ENCODE assay signal across 17 cellular contexts in the genomic region with DNA sequence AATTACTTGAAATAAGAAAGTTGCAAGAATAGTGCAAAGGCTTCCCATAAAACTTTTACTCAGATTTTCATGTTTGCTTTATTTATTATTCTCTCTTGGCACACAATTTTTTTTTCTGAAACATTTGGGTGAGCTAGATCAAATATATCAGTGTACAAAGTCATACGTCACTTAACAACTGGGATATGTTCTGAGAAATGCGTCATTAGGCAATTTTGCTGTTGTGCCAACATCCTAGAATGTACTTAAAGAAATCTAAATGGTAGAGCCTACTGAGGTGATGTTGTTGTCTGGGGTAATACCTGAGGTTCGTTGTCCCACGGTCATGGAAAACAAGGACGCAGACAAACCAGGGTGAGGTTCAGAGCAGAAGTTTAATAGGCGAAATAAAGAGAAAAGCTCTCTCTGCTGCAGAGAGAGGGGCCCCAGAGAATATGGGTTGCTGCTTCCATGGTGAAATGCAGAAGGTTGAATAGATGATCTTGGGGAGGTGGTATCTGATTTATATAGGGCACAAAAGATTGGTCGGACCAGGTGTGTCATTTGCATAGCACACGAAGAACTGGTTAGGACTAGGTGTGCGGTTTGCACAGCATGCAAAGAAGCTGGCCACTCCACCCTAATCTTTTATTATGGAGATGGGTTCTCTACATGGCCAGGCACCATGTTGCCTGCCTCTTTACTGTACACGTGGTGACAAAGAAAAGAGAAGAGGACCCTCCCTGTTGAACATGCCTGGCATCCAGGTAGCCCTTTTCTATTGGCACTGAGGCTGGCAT. TPM values are rescaled to one million over a fixed set of nuclear protein-coding genes. Genes with fewer than 3 reads are reported as not detected.
DNase-seq lines count a peak whose midpoint lies in the region; ATAC-seq and TF ChIP-seq lines count a peak whose summit lies in the region.
"Had no signal": no experiment of that assay in that cellular context is flagged by ENCODE, and none has a peak within 500 bp of the region (broad histone marks: within the 10 kb centered on the region; RNA-seq: fewer than 3 reads in every experiment).

No MANE protein-coding gene starts in this region.

- H3K27me3 ChIP-seq in tibial artery = no peaks in the 10 kb centered on the region
- H3K27me3 ChIP-seq: BE2C had no signal

- intact Hi-C loops in tibial artery (cut with DNase I; ENCODE audit: low total_unique reads) = no loop called here

- H3K4me1 ChIP-seq in tibial artery = no peaks in the 10 kb centered on the region
- H3K4me1 ChIP-seq: BE2C had no signal

- ATAC-seq in GM18498 (IDR thresholded peaks at IDR 0.05; ENCODE audit: unreplicated experiment) (peak; percentile 1), HG02798 (IDR thresholded peaks at IDR 0.05; ENCODE audit: poor library complexity, unreplicated experiment) (peak; percentile 23), T-helper 17 cell (peak; percentile 28), naive B cell (ENCODE audit: low read depth in 2 of 2) (peak; percentile 25 to 64)
- ATAC-seq in stimulated activated naive CD8-positive, alpha-beta T cell treated with anti-CD3 and anti-CD28 coated beads, Interleukin-15, amount 100 ng/mL, for 72 hours = no peak

- H3K36me3 Mint-ChIP-seq in T-helper 17 cell (ENCODE audit: low read depth) = no peaks in the 10 kb centered on the region
- H3K36me3 Mint-ChIP-seq in naive B cell = peaks cover 6 to 10% of the 10 kb centered on the region in 2 donors

- CTCF ChIA-PET in RWPE1 (lab: Yijun Ruan, JAX) = no interaction called here

- H3K27ac Mint-ChIP-seq in T-helper 17 cell (no peak overlapping the region), naive B cell (peak overlapping the region in 5 of 6 donors; percentile 17 to 84 (median 53))
- no peak overlapping the region for H3K27ac Mint-ChIP-seq in stimulated activated naive CD8-positive, alpha-beta T cell treated with anti-CD3 and anti-CD28 coated beads, Interleukin-15, amount 100 ng/mL, for 72 hours
- H3K27ac Mint-ChIP-seq: activated CD4-positive, alpha-beta memory T cell treated with anti-CD3 and anti-CD28 coated beads, Interleukin-2, amount 10 ng/mL, durations not matched to agents 7 days and 5 days had no signal

- H3K9me3 ChIP-seq in T-helper 17 cell (ENCODE audit: control insufficient read depth, low read length, poor library complexity, severe bottlenecking) (no peaks in the 10 kb centered on the region), tibial artery (peaks cover 0 to 7% (median 0%) of the 10 kb centered on the region in 3 donors)
- H3K9me3 ChIP-seq: BE2C, thoracic aorta had no signal

- DNase-seq in T-helper 17 cell (no peak), naive B cell (no peak), RWPE1 (ENCODE audit: low spot score) (no peak), ureter (ENCODE audit: low spot score) (no peak), tibial artery (no peak)
- DNase-seq in stimulated activated naive CD8-positive, alpha-beta T cell treated with anti-CD3 and anti-CD28 coated beads, Interleukin-15, amount 100 ng/mL, for 72 hours = no peak
- DNase-seq: activated CD4-positive, alpha-beta memory T cell treated with anti-CD3 and anti-CD28 coated beads, Interleukin-2, amount 10 ng/mL, durations not matched to agents 7 days and 5 days; amygdala; BE2C; erythroblast; NCI-H2029 treated with DMSO at 0.1 percent for 48 hours; NCI-H82; SHP77 treated with DMSO at 0.1 percent for 48 hours; stimulated activated CD4-positive, alpha-beta T cell treated with anti-CD3 and anti-CD28 coated beads, Interleukin-1b, Interleukin-23, amount 100 ng/mL, for 48 hours had no signal

- H3K27me3 Mint-ChIP-seq in T-helper 17 cell = peaks cover 3% of the 10 kb centered on the region
- H3K27me3 Mint-ChIP-seq in naive B cell = no peaks in the 10 kb centered on the region
- no peaks in the 10 kb centered on the region for H3K27me3 Mint-ChIP-seq in stimulated activated naive CD8-positive, alpha-beta T cell treated with anti-CD3 and anti-CD28 coated beads, Interleukin-15, amount 100 ng/mL, for 72 hours
- H3K27me3 Mint-ChIP-seq: activated CD4-positive, alpha-beta memory T cell treated with anti-CD3 and anti-CD28 coated beads, Interleukin-2, amount 10 ng/mL, durations not matched to agents 7 days and 5 days had no signal

- H3K4me1 Mint-ChIP-seq in T-helper 17 cell = no peaks in the 10 kb centered on the region
- peaks cover 41 to 76% (median 57%) of the 10 kb centered on the region in 3 donors for H3K4me1 Mint-ChIP-seq in naive B cell
- H3K4me1 Mint-ChIP-seq in stimulated activated naive CD8-positive, alpha-beta T cell treated with anti-CD3 and anti-CD28 coated beads, Interleukin-15, amount 100 ng/mL, for 72 hours = peaks cover 25% of the 10 kb centered on the region

- H3K36me3 ChIP-seq in tibial artery = no peaks in the 10 kb centered on the region
- H3K36me3 ChIP-seq: BE2C, thoracic aorta had no signal

- POLR2A ChIA-PET in RWPE1 (lab: Yijun Ruan, JAX; ENCODE audit: low non-redundant PET) = no interaction called here

- H3K4me3 ChIP-seq in tibial artery = no peak overlapping the region
- H3K4me3 ChIP-seq: thoracic aorta had no signal

- TF ChIP-seq CTCF in RWPE1 (conservative IDR thresholded peaks at IDR 0.05; ENCODE audit: low read depth) (no peak), tibial artery (IDR thresholded peaks at IDR 0.05) (no peak)

- H3K27ac ChIP-seq in RWPE1 = no peak overlapping the region
- no peak overlapping the region for H3K27ac ChIP-seq in tibial artery
- H3K27ac ChIP-seq: thoracic aorta had no signal

- peaks cover 4 to 28% (median 13%) of the 10 kb centered on the region in 7 donors for H3K9me3 Mint-ChIP-seq in naive B cell
- H3K9me3 Mint-ChIP-seq in stimulated activated naive CD8-positive, alpha-beta T cell treated with anti-CD3 and anti-CD28 coated beads, Interleukin-15, amount 100 ng/mL, for 72 hours = peaks cover 5 to 10% of the 10 kb centered on the region in 2 donors

- H3K4me3 Mint-ChIP-seq in T-helper 17 cell = no peak overlapping the region
- H3K4me3 Mint-ChIP-seq in naive B cell = peak overlapping the region in 7 of 8 donors; percentile 24 to 79 (median 61)
- no peak overlapping the region for H3K4me3 Mint-ChIP-seq in stimulated activated naive CD8-positive, alpha-beta T cell treated with anti-CD3 and anti-CD28 coated beads, Interleukin-15, amount 100 ng/mL, for 72 hours
- H3K4me3 Mint-ChIP-seq: activated CD4-positive, alpha-beta memory T cell treated with anti-CD3 and anti-CD28 coated beads, Interleukin-2, amount 10 ng/mL, durations not matched to agents 7 days and 5 days had no signal

RNA-seq across cellular contexts. Expression of a gene that starts 8.8 kb away (rescaled TPM):
- 1 to 10 TPM in 1 of 2 donors, under 1 TPM in 1; 0.08 to 1.2 TPM for total RNA-seq in T-helper 17 cell
- polyA plus RNA-seq in naive B cell (ENCODE audit: low read depth in 6 of 6) = 1 to 10 TPM; 1.8 to 7.4 (median 4.2) TPM
- total RNA-seq in ureter = 11.1 TPM

Comparison
In these comparisons a context has a peak if more than half of its experiments do, and no peak if none do; other contexts are left out.
1. H3K27ac Mint-ChIP-seq: peak in naive B cell (5 of 6); none in T-helper 17 cell (single experiment) and stimulated activated naive CD8-positive, alpha-beta T cell treated with anti-CD3 and anti-CD28 coated beads, Interleukin-15, amount 100 ng/mL, for 72 hours (0 of 2).
2. H3K4me3 Mint-ChIP-seq: peak in naive B cell (7 of 8); none in T-helper 17 cell (single experiment) and stimulated activated naive CD8-positive, alpha-beta T cell treated with anti-CD3 and anti-CD28 coated beads, Interleukin-15, amount 100 ng/mL, for 72 hours (0 of 2).